9 cellular contexts compared by ENCODE assay signal in the genomic region with DNA sequence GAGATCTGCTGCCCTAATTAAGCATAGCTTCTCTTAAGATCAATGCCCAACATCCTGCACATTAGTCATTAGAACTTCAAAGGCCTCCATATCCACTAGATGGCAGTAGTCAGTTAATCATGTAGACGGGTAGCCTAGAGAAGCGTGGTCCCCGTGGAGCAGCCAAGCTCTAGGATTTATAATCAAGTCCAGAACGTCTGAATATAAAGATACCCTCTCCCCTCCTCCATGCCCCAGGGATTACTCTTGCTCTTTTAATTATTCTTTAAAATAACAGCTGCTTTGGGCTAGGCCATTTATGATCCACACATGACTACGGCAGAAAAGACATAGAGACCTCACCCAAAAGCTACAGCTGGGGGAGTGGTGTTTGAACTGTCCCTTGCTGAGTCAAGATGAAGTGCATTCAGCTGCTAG.
DNase-seq lines count a peak whose midpoint lies in the region; ATAC-seq, FAIRE-seq and TF ChIP-seq lines count a peak whose summit lies in the region.
"Had no signal": no experiment of that assay in that cellular context is flagged by ENCODE, and none has a peak within 500 bp of the region (broad histone marks: within the 10 kb centered on the region; RNA-seq: fewer than 3 reads in every experiment).

No MANE protein-coding gene starts in this region.

- H3K9me3 Mint-ChIP-seq in Calu3 (ENCODE audit: low read depth, unreplicated experiment) (no peaks in the 10 kb centered on the region), astrocyte (ENCODE audit: unreplicated experiment) (no peaks in the 10 kb centered on the region)
- H3K9me3 Mint-ChIP-seq: T-helper 1 cell treated with Interleukin-12 subunit alpha and Interleukin-12 subunit beta and Interleukin-4 antibody, amounts not matched to agents 30 μg/mL and 1 μg/mL, for 36 hours had no signal

- no peak overlapping the region for H3K27ac Mint-ChIP-seq in Calu3 (ENCODE audit: unreplicated experiment)
- no peak overlapping the region for H3K27ac Mint-ChIP-seq in astrocyte (ENCODE audit: unreplicated experiment)
- H3K27ac Mint-ChIP-seq: T-helper 1 cell treated with Interleukin-12 subunit alpha and Interleukin-12 subunit beta and Interleukin-4 antibody, amounts not matched to agents 30 μg/mL and 1 μg/mL, for 36 hours had no signal

- peak overlapping the region; percentile 44 for H2AFZ ChIP-seq in astrocyte (ENCODE audit: low read depth, low read length)
- no peak overlapping the region for H2AFZ ChIP-seq in hepatocyte

- intact Hi-C loops in Calu3 (cut with micrococcal nuclease; ENCODE audit: unreplicated experiment) (loop anchor here (1.0 to 10.0 kb wide), 5 partner anchors 194 to 701 kb away; no protein-coding TSS in a partner anchor), sciatic nerve (cut with DNase I) (loop anchor here (5.0 kb wide), 1 partner anchor 704 kb away; no protein-coding TSS in a partner anchor)

- H3K9me3 ChIP-seq in astrocyte (ENCODE audit: insufficient read depth, low read depth, low read length), result no peaks in the 10 kb centered on the region
- H3K9me3 ChIP-seq in hepatocyte (ENCODE audit: low read depth), result no peaks in the 10 kb centered on the region

- no peak overlapping the region for H3K9ac ChIP-seq in astrocyte (ENCODE audit: low read length)

- H3K4me3 ChIP-seq in astrocyte (ENCODE audit: insufficient read depth, low read depth, low read length) (no peak overlapping the region), hepatocyte (no peak overlapping the region)

- no TSS peak for BruUV-seq in Calu3 (replicated peaks; lab: Mats Ljungman, UMichigan)

- no peak overlapping the region for H3K4me3 Mint-ChIP-seq in Calu3 (ENCODE audit: low read depth, unreplicated experiment)
- no peak overlapping the region for H3K4me3 Mint-ChIP-seq in astrocyte (ENCODE audit: unreplicated experiment)
- H3K4me3 Mint-ChIP-seq: T-helper 1 cell treated with Interleukin-12 subunit alpha and Interleukin-12 subunit beta and Interleukin-4 antibody, amounts not matched to agents 30 μg/mL and 1 μg/mL, for 36 hours had no signal

- no peaks in the 10 kb centered on the region for H3K4me1 Mint-ChIP-seq in Calu3 (ENCODE audit: low read depth, unreplicated experiment)
- H3K4me1 Mint-ChIP-seq in astrocyte (ENCODE audit: low read depth, unreplicated experiment), result peaks cover 8% of the 10 kb centered on the region

- H3K79me2 ChIP-seq in astrocyte (ENCODE audit: insufficient read depth, low read length), result no peaks in the 10 kb centered on the region
- no peaks in the 10 kb centered on the region for H3K79me2 ChIP-seq in hepatocyte

- no peaks in the 10 kb centered on the region for H4K20me1 ChIP-seq in astrocyte (ENCODE audit: insufficient read depth, low read length)
- H4K20me1 ChIP-seq in hepatocyte (ENCODE audit: insufficient read depth, poor library complexity, severe bottlenecking), result no peaks in the 10 kb centered on the region

- H3K4me2 ChIP-seq in astrocyte (ENCODE audit: low read length) (peak overlapping the region; percentile 2), hepatocyte (peak overlapping the region; percentile 43)

- H3K4me1 ChIP-seq in astrocyte (ENCODE audit: insufficient read depth, low read length) (peaks cover 4% of the 10 kb centered on the region), hepatocyte (ENCODE audit: insufficient read depth) (peaks cover 24% of the 10 kb centered on the region)

- ATAC-seq in SK-N-SH treated with all-trans-retinoic acid at 6 μM for 48 hours (peak; percentile 98), sciatic nerve (peak; percentile 90)

- H3K27me3 ChIP-seq in astrocyte (ENCODE audit: insufficient read depth, low read length), result peaks cover 3% of the 10 kb centered on the region
- H3K27me3 ChIP-seq in hepatocyte, result no peaks in the 10 kb centered on the region

- TF ChIP-seq CTCF in Calu3 (IDR thresholded peaks at IDR 0.05; ENCODE audit: unreplicated experiment) (no peak), astrocyte (IDR thresholded peaks at IDR 0.05; ENCODE audit: insufficient read depth, low read depth, low read length) (peak; percentile 62), hepatocyte (IDR thresholded peaks at IDR 0.05; ENCODE audit: poor library complexity) (peak; percentile 76)

- H3K36me3 Mint-ChIP-seq in Calu3 (ENCODE audit: insufficient read depth, unreplicated experiment) (no peaks in the 10 kb centered on the region), astrocyte (ENCODE audit: low read depth, unreplicated experiment) (no peaks in the 10 kb centered on the region)

- H3K27ac ChIP-seq in astrocyte (ENCODE audit: low read depth, low read length), result no peak overlapping the region
- peak overlapping the region; percentile 81 for H3K27ac ChIP-seq in hepatocyte

- peak; percentile 59 for DNase-seq in Calu3
- peak; percentile 87 for DNase-seq in H4 (ENCODE audit: low spot score)
- peak; percentile 88 to 98 (median 89) for DNase-seq in NCI-H1417 (lab: John Stamatoyannopoulos, UW)
- DNase-seq in astrocyte (ENCODE audit: low read depth), result peak; percentile 61
- DNase-seq in hepatocyte (ENCODE audit: low spot score), result peak; percentile 92
- DNase-seq in sciatic nerve (ENCODE audit: low spot score), result peak; percentile 76
- DNase-seq in activated gamma-delta T cell (lab: John Stamatoyannopoulos, UW), result no peak

- CTCF ChIA-PET in Calu3 (lab: Charles Lee), result interaction anchor here (0.6 to 1.9 kb wide), 12 partner anchors 18 to 701 kb away, joined by 3 to 36 read pairs (median 4); no protein-coding TSS in a partner anchor

- peak; percentile 62 for FAIRE-seq in astrocyte (lab: Jason Lieb, UNC)

- no peaks in the 10 kb centered on the region for H3K27me3 Mint-ChIP-seq in Calu3 (ENCODE audit: unreplicated experiment)
- peaks cover 30% of the 10 kb centered on the region for H3K27me3 Mint-ChIP-seq in astrocyte (ENCODE audit: low read depth, unreplicated experiment)

- WGBS in hepatocyte (ENCODE audit: low lambda C conversion rate, missing lambda C conversion rate), result 7% methylated on average over 5 of the region's 5 CpGs

- H3K36me3 ChIP-seq in astrocyte (ENCODE audit: insufficient read depth, low read length), result no peaks in the 10 kb centered on the region
- H3K36me3 ChIP-seq in hepatocyte (replicated peaks; ENCODE audit: insufficient read depth, low read depth), result no peaks in the 10 kb centered on the region

- no peaks in the 10 kb centered on the region for H3K9me2 ChIP-seq in hepatocyte (replicated peaks; ENCODE audit: insufficient read depth)

TF ChIP-seq in SK-N-SH treated with all-trans-retinoic acid at 6 μM for 48 hours, 23 proteins besides CTCF, POLR2A, EP300 and RAD21:
- TF ChIP-seq PPARA (CRISPR knock-in tag; IDR thresholded peaks at IDR 0.05; ENCODE audit: borderline replicate concordance) (no peak), BACH2 (CRISPR knock-in tag; IDR thresholded peaks at IDR 0.05; ENCODE audit: borderline replicate concordance) (no peak), RARB (CRISPR knock-in tag; IDR thresholded peaks at IDR 0.05) (no peak), OSR1 (CRISPR knock-in tag; IDR thresholded peaks at IDR 0.05) (no peak), ZFP3 (CRISPR knock-in tag; IDR thresholded peaks at IDR 0.05) (no peak), ZNF565 (CRISPR knock-in tag; conservative IDR thresholded peaks at IDR 0.05; ENCODE audit: low read depth) (no peak)
- TF ChIP-seq, protein P1, sequence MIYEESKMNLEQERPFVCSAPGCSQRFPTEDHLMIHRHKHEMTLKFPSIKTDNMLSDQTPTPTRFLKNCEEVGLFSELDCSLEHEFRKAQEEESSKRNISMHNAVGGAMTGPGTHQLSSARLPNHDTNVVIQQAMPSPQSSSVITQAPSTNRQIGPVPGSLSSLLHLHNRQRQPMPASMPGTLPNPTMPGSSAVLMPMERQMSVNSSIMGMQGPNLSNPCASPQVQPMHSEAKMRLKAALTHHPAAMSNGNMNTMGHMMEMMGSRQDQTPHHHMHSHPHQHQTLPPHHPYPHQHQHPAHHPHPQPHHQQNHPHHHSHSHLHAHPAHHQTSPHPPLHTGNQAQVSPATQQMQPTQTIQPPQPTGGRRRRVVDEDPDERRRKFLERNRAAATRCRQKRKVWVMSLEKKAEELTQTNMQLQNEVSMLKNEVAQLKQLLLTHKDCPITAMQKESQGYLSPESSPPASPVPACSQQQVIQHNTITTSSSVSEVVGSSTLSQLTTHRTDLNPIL (CRISPR knock-in tag; IDR thresholded peaks at IDR 0.05; ENCODE audit: low read depth), result no peak
